8 cellular contexts compared by ENCODE assay signal in genomic region chr14:105859073-105859716, GRCh38.
DNase-seq lines count a peak whose midpoint lies in the region; ATAC-seq, FAIRE-seq and TF ChIP-seq lines count a peak whose summit lies in the region.
"Not testable (repeated sequence)": the region's sequence is repeated elsewhere in the genome, so short reads cannot be mapped to it uniquely, and the experiment has no call there.

No MANE protein-coding gene starts in this region.

- ATAC-seq in left cardiac atrium: not testable (repeated sequence)

- H2AFZ ChIP-seq in neuronal stem cell (ENCODE audit: low read length): not testable (repeated sequence)

- H3K14ac ChIP-seq in neuronal stem cell (ENCODE audit: low read length): not testable (repeated sequence)

- H3K23ac ChIP-seq in neuronal stem cell (ENCODE audit: low read depth, low read length, poor library complexity): not testable (repeated sequence)

- not testable (repeated sequence) for H4K8ac ChIP-seq in neuronal stem cell (ENCODE audit: low read depth, low read length)

- POLR2A ChIA-PET in activated CD4-positive, alpha-beta memory T cell treated with anti-CD3 and anti-CD28 coated beads, Interleukin-2, amount 10 ng/mL, durations not matched to agents 7 days and 5 days (lab: Charles Lee): interaction anchor here (1.0 to 2.2 kb wide), 2 partner anchors 20 to 146 kb away, joined by 4 to 6 read pairs; no protein-coding TSS in a partner anchor

- H3K18ac ChIP-seq in neuronal stem cell (ENCODE audit: low read length): not testable (repeated sequence)

- WGBS in neuronal stem cell (ENCODE audit: extremely low coverage in 2 of 2, insufficient read length in 2 of 2, insufficient replicate concordance in 1 of 2), 2 donors: no CpG with 5 or more reads among the region's 16 CpGs

- not testable (repeated sequence) for H3K9me3 ChIP-seq in BE2C
- H3K9me3 ChIP-seq in neuronal stem cell (replicated peaks in 1 of 2; ENCODE audit: control insufficient read depth in 2 of 2, insufficient read depth in 1 of 2, low read depth in 1 of 2, low read length in 2 of 2): peaks cover 0 to 72% of the 10 kb centered on the region in 2 donors

- H2AK5ac ChIP-seq in neuronal stem cell (ENCODE audit: low read depth, low read length): not testable (repeated sequence)

- H2BK12ac ChIP-seq in neuronal stem cell (ENCODE audit: low read length): peak overlapping the region; percentile 84

- H3K9me3 Mint-ChIP-seq in activated CD4-positive, alpha-beta memory T cell treated with anti-CD3 and anti-CD28 coated beads, Interleukin-2, amount 10 ng/mL, durations not matched to agents 7 days and 5 days; activated naive CD8-positive, alpha-beta T cell treated with anti-CD3 and anti-CD28 coated beads for 36 hours; stimulated activated naive CD8-positive, alpha-beta T cell treated with anti-CD3 and anti-CD28 coated beads, Interleukin-15, Interleukin-2, amounts not matched to agents 100 ng/mL and 50 ng/mL, for 24 hours: not testable (repeated sequence)

- not testable (repeated sequence) for H4K91ac ChIP-seq in neuronal stem cell (ENCODE audit: low read depth, low read length, poor library complexity)

- H3K4me1 ChIP-seq in BE2C; neuronal stem cell (ENCODE audit: control insufficient read depth in 2 of 2, insufficient read depth in 1 of 2, low read depth in 1 of 2, low read length in 2 of 2): not testable (repeated sequence)

- not testable (repeated sequence) for H2BK5ac ChIP-seq in neuronal stem cell (ENCODE audit: low read length)

- H2BK120ac ChIP-seq in neuronal stem cell (ENCODE audit: low read depth, low read length): not testable (repeated sequence)

- intact Hi-C loops in left cardiac atrium (cut with DNase I): not testable (repeated sequence)

- H3K4me2 ChIP-seq in neuronal stem cell (ENCODE audit: insufficient read depth, low read length, poor library complexity, severe bottlenecking): not testable (repeated sequence)

- DNase-seq in BE2C (peak; percentile 11), RPMI8226 (peak; percentile 1), left cardiac atrium (peak; percentile 12)
- DNase-seq in GM18507 (ENCODE audit: extremely low spot score, insufficient read length, low read depth); activated naive CD8-positive, alpha-beta T cell treated with anti-CD3 and anti-CD28 coated beads for 36 hours; neuronal stem cell (ENCODE audit: low spot score): not testable (repeated sequence)
- peak; percentile 44 for DNase-seq in activated CD4-positive, alpha-beta memory T cell treated with anti-CD3 and anti-CD28 coated beads, Interleukin-2, amount 10 ng/mL, durations not matched to agents 7 days and 5 days

- H3K27me3 Mint-ChIP-seq in activated CD4-positive, alpha-beta memory T cell treated with anti-CD3 and anti-CD28 coated beads, Interleukin-2, amount 10 ng/mL, durations not matched to agents 7 days and 5 days; activated naive CD8-positive, alpha-beta T cell treated with anti-CD3 and anti-CD28 coated beads for 36 hours; stimulated activated naive CD8-positive, alpha-beta T cell treated with anti-CD3 and anti-CD28 coated beads, Interleukin-15, Interleukin-2, amounts not matched to agents 100 ng/mL and 50 ng/mL, for 24 hours: not testable (repeated sequence)

- TF ChIP-seq CTCF in BE2C (IDR thresholded peaks at IDR 0.05; ENCODE audit: low read depth, low read length): not testable (repeated sequence)

- not testable (repeated sequence) for H3K79me1 ChIP-seq in neuronal stem cell (ENCODE audit: low read depth, low read length)

- not testable (repeated sequence) for H3K4ac ChIP-seq in neuronal stem cell (ENCODE audit: low read length)

- H3K36me3 Mint-ChIP-seq in activated CD4-positive, alpha-beta memory T cell treated with anti-CD3 and anti-CD28 coated beads, Interleukin-2, amount 10 ng/mL, durations not matched to agents 7 days and 5 days (ENCODE audit: low read depth): peaks cover 12% of the 10 kb centered on the region
- not testable (repeated sequence) for H3K36me3 Mint-ChIP-seq in activated naive CD8-positive, alpha-beta T cell treated with anti-CD3 and anti-CD28 coated beads for 36 hours
- H3K36me3 Mint-ChIP-seq in stimulated activated naive CD8-positive, alpha-beta T cell treated with anti-CD3 and anti-CD28 coated beads, Interleukin-15, Interleukin-2, amounts not matched to agents 100 ng/mL and 50 ng/mL, for 24 hours (ENCODE audit: low read depth): peaks cover 21% of the 10 kb centered on the region

- not testable (repeated sequence) for H3K36me3 ChIP-seq in BE2C; neuronal stem cell (replicated peaks in 1 of 2; ENCODE audit: control insufficient read depth in 2 of 2, insufficient read depth in 2 of 2, low read length in 2 of 2)

- peak overlapping the region; percentile 98 for H3K27ac Mint-ChIP-seq in activated CD4-positive, alpha-beta memory T cell treated with anti-CD3 and anti-CD28 coated beads, Interleukin-2, amount 10 ng/mL, durations not matched to agents 7 days and 5 days
- peak overlapping the region; percentile 93 for H3K27ac Mint-ChIP-seq in activated naive CD8-positive, alpha-beta T cell treated with anti-CD3 and anti-CD28 coated beads for 36 hours
- peak overlapping the region; percentile 49 for H3K27ac Mint-ChIP-seq in stimulated activated naive CD8-positive, alpha-beta T cell treated with anti-CD3 and anti-CD28 coated beads, Interleukin-15, Interleukin-2, amounts not matched to agents 100 ng/mL and 50 ng/mL, for 24 hours

- CTCF ChIA-PET in activated CD4-positive, alpha-beta memory T cell treated with anti-CD3 and anti-CD28 coated beads, Interleukin-2, amount 10 ng/mL, durations not matched to agents 7 days and 5 days (lab: Charles Lee): interaction anchor here (0.6 to 2.3 kb wide), 5 partner anchors 17 to 143 kb away, joined by 3 to 13 read pairs (median 5); no protein-coding TSS in a partner anchor

- H3K4me3 Mint-ChIP-seq in activated CD4-positive, alpha-beta memory T cell treated with anti-CD3 and anti-CD28 coated beads, Interleukin-2, amount 10 ng/mL, durations not matched to agents 7 days and 5 days: peak overlapping the region; percentile 74
- peak overlapping the region; percentile 80 for H3K4me3 Mint-ChIP-seq in activated naive CD8-positive, alpha-beta T cell treated with anti-CD3 and anti-CD28 coated beads for 36 hours
- H3K4me3 Mint-ChIP-seq in stimulated activated naive CD8-positive, alpha-beta T cell treated with anti-CD3 and anti-CD28 coated beads, Interleukin-15, Interleukin-2, amounts not matched to agents 100 ng/mL and 50 ng/mL, for 24 hours: peak overlapping the region; percentile 85

- not testable (repeated sequence) for H3K9ac ChIP-seq in neuronal stem cell (ENCODE audit: low read depth, low read length, poor library complexity)

- H3K4me3 ChIP-seq in BE2C (ENCODE audit: low read depth, low read length); neuronal stem cell (ENCODE audit: low read length in 2 of 2): not testable (repeated sequence)

- FAIRE-seq in GM18507 (lab: Jason Lieb, UNC): peak; percentile 18

- peaks cover 72% of the 10 kb centered on the region for H3K4me1 Mint-ChIP-seq in activated CD4-positive, alpha-beta memory T cell treated with anti-CD3 and anti-CD28 coated beads, Interleukin-2, amount 10 ng/mL, durations not matched to agents 7 days and 5 days
- H3K4me1 Mint-ChIP-seq in activated naive CD8-positive, alpha-beta T cell treated with anti-CD3 and anti-CD28 coated beads for 36 hours: peaks cover 30% of the 10 kb centered on the region
- peaks cover 39% of the 10 kb centered on the region for H3K4me1 Mint-ChIP-seq in stimulated activated naive CD8-positive, alpha-beta T cell treated with anti-CD3 and anti-CD28 coated beads, Interleukin-15, Interleukin-2, amounts not matched to agents 100 ng/mL and 50 ng/mL, for 24 hours (ENCODE audit: low read depth)

- H2BK15ac ChIP-seq in neuronal stem cell (ENCODE audit: low read length): not testable (repeated sequence)

- H3K27ac ChIP-seq in neuronal stem cell (replicated peaks; ENCODE audit: low read length): not testable (repeated sequence)

- H3K27me3 ChIP-seq in BE2C: not testable (repeated sequence)
- peaks cover 0 to 16% (median 0%) of the 10 kb centered on the region in 3 experiments for H3K27me3 ChIP-seq in neuronal stem cell (ENCODE audit: control insufficient read depth in 3 of 3, insufficient read depth in 3 of 3, low read depth in 1 of 3, low read length in 3 of 3)
